Comparison of ENCODE assay signal across 1 cellular context in the genomic region with DNA sequence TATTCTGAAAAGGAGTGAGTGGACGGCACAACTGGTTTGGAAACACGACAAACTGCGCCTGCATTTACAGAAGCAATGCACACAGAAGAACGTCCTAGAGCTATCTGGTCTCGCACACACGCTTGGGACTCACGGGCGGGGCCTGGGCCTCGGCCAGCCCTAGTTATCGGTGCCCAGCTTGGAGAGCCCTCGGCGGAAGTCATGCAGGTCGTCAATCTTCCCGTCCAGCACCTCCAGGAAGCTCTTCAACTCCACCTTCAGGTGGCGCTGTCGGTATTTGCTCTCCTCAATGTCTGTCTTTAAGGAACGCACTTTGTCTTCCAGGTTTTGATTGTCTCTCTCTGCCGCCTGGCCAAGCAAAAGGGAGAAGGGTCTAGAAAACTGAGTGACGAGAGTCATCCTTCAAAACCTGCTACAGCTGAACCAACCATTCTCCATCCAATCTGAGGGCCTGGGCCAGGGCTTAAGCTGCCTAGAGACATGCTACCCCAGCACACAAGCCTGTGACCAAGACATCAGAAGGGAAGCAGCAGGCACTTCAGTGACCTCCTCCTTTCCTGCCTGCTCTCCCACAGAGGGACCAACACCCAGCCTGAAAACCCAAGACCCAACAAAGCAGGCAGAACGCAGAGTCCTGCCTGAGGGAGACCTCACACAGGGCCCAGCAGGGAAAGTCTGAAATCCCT.
A peak's percentile ranks its signal among the peaks of the same experiment; 100 is the strongest.
TF ChIP-seq lines count a peak whose summit lies in the region.

No MANE protein-coding gene starts in this region.

TF ChIP-seq in K562, 482 proteins besides CTCF, POLR2A, EP300 and RAD21 (continued from another document and continues in another):
- TF ChIP-seq, protein P1, sequence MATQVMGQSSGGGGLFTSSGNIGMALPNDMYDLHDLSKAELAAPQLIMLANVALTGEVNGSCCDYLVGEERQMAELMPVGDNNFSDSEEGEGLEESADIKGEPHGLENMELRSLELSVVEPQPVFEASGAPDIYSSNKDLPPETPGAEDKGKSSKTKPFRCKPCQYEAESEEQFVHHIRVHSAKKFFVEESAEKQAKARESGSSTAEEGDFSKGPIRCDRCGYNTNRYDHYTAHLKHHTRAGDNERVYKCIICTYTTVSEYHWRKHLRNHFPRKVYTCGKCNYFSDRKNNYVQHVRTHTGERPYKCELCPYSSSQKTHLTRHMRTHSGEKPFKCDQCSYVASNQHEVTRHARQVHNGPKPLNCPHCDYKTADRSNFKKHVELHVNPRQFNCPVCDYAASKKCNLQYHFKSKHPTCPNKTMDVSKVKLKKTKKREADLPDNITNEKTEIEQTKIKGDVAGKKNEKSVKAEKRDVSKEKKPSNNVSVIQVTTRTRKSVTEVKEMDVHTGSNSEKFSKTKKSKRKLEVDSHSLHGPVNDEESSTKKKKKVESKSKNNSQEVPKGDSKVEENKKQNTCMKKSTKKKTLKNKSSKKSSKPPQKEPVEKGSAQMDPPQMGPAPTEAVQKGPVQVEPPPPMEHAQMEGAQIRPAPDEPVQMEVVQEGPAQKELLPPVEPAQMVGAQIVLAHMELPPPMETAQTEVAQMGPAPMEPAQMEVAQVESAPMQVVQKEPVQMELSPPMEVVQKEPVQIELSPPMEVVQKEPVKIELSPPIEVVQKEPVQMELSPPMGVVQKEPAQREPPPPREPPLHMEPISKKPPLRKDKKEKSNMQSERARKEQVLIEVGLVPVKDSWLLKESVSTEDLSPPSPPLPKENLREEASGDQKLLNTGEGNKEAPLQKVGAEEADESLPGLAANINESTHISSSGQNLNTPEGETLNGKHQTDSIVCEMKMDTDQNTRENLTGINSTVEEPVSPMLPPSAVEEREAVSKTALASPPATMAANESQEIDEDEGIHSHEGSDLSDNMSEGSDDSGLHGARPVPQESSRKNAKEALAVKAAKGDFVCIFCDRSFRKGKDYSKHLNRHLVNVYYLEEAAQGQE (CRISPR knock-in tag; IDR thresholded peaks at IDR 0.05; ENCODE audit: low read depth): no peak
- TF ChIP-seq, protein P2, sequence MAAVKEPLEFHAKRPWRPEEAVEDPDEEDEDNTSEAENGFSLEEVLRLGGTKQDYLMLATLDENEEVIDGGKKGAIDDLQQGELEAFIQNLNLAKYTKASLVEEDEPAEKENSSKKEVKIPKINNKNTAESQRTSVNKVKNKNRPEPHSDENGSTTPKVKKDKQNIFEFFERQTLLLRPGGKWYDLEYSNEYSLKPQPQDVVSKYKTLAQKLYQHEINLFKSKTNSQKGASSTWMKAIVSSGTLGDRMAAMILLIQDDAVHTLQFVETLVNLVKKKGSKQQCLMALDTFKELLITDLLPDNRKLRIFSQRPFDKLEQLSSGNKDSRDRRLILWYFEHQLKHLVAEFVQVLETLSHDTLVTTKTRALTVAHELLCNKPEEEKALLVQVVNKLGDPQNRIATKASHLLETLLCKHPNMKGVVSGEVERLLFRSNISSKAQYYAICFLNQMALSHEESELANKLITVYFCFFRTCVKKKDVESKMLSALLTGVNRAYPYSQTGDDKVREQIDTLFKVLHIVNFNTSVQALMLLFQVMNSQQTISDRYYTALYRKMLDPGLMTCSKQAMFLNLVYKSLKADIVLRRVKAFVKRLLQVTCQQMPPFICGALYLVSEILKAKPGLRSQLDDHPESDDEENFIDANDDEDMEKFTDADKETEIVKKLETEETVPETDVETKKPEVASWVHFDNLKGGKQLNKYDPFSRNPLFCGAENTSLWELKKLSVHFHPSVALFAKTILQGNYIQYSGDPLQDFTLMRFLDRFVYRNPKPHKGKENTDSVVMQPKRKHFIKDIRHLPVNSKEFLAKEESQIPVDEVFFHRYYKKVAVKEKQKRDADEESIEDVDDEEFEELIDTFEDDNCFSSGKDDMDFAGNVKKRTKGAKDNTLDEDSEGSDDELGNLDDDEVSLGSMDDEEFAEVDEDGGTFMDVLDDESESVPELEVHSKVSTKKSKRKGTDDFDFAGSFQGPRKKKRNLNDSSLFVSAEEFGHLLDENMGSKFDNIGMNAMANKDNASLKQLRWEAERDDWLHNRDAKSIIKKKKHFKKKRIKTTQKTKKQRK (IDR thresholded peaks at IDR 0.05; ENCODE audit: borderline replicate concordance, low read depth, low read length): no peak
- no peak for TF ChIP-seq OTX1 (CRISPR knock-in tag; IDR thresholded peaks at IDR 0.05)
- no peak for TF ChIP-seq ZNF77 (CRISPR knock-in tag; IDR thresholded peaks at IDR 0.05)
- no peak for TF ChIP-seq U2AF2 (optimal IDR thresholded peaks at IDR 0.05; ENCODE audit: low read depth, low read length)
- TF ChIP-seq KLF1 (tag; IDR thresholded peaks at IDR 0.05): 0 out of 2 replicates have a peak, but pooled peaks have one; percentile 54
- TF ChIP-seq ZNF354B (CRISPR knock-in tag; IDR thresholded peaks at IDR 0.05): no peak
- peak; percentile 54 to 67; a peak in 3 of 4 replicates for TF ChIP-seq NRF1 (conservative IDR thresholded peaks at IDR 0.05 in 1 of 2, IDR thresholded peaks at IDR 0.05 in 1 of 2)
- TF ChIP-seq, protein P3, sequence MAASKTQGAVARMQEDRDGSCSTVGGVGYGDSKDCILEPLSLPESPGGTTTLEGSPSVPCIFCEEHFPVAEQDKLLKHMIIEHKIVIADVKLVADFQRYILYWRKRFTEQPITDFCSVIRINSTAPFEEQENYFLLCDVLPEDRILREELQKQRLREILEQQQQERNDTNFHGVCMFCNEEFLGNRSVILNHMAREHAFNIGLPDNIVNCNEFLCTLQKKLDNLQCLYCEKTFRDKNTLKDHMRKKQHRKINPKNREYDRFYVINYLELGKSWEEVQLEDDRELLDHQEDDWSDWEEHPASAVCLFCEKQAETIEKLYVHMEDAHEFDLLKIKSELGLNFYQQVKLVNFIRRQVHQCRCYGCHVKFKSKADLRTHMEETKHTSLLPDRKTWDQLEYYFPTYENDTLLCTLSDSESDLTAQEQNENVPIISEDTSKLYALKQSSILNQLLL (CRISPR knock-in tag; IDR thresholded peaks at IDR 0.05; ENCODE audit: borderline replicate concordance): no peak
- peak; percentile 27 to 86; a peak in 1 of 4 replicates for TF ChIP-seq ARNT (IDR thresholded peaks at IDR 0.05)
- TF ChIP-seq ZNF23 (CRISPR knock-in tag; IDR thresholded peaks at IDR 0.05): no peak
- TF ChIP-seq ASH1L (IDR thresholded peaks at IDR 0.05; ENCODE audit: borderline replicate concordance, low read depth, partially characterized antibody): no peak
- peak; percentile 79 for TF ChIP-seq SMC3 (conservative IDR thresholded peaks at IDR 0.05; ENCODE audit: insufficient read depth, low read depth, low read length)
- TF ChIP-seq FOS (IDR thresholded peaks at IDR 0.05; ENCODE audit: extremely low read depth, insufficient read length): no peak
- no peak; the same call in 1 of the 2 replicates for TF ChIP-seq RB1 (IDR thresholded peaks at IDR 0.05; ENCODE audit: low read depth)
- TF ChIP-seq MAFF (IDR thresholded peaks at IDR 0.05; ENCODE audit: low read length): no peak
- no peak for TF ChIP-seq DIDO1 (tag; IDR thresholded peaks at IDR 0.05; ENCODE audit: low read depth)
- TF ChIP-seq ZNF644 (tag; IDR thresholded peaks at IDR 0.05; ENCODE audit: low read depth): no peak
- no peak for TF ChIP-seq PTBP1 (IDR thresholded peaks at IDR 0.05; ENCODE audit: low read depth, low read length)
- TF ChIP-seq NELFE (IDR thresholded peaks at IDR 0.05; ENCODE audit: insufficient read depth, insufficient read length): no peak
- TF ChIP-seq, protein P4, sequence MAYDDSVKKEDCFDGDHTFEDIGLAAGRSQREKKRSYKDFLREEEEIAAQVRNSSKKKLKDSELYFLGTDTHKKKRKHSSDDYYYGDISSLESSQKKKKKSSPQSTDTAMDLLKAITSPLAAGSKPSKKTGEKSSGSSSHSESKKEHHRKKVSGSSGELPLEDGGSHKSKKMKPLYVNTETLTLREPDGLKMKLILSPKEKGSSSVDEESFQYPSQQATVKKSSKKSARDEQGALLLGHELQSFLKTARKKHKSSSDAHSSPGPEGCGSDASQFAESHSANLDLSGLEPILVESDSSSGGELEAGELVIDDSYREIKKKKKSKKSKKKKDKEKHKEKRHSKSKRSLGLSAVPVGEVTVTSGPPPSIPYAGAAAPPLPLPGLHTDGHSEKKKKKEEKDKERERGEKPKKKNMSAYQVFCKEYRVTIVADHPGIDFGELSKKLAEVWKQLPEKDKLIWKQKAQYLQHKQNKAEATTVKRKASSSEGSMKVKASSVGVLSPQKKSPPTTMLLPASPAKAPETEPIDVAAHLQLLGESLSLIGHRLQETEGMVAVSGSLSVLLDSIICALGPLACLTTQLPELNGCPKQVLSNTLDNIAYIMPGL (CRISPR knock-in tag; IDR thresholded peaks at IDR 0.05): no peak
- peak; percentile 48; the same call in 1 of the 2 replicates for TF ChIP-seq ARID2 (IDR thresholded peaks at IDR 0.05)
- peak; percentile 98 for TF ChIP-seq CXXC5 (CRISPR knock-in tag; IDR thresholded peaks at IDR 0.05)
- TF ChIP-seq, protein P5, sequence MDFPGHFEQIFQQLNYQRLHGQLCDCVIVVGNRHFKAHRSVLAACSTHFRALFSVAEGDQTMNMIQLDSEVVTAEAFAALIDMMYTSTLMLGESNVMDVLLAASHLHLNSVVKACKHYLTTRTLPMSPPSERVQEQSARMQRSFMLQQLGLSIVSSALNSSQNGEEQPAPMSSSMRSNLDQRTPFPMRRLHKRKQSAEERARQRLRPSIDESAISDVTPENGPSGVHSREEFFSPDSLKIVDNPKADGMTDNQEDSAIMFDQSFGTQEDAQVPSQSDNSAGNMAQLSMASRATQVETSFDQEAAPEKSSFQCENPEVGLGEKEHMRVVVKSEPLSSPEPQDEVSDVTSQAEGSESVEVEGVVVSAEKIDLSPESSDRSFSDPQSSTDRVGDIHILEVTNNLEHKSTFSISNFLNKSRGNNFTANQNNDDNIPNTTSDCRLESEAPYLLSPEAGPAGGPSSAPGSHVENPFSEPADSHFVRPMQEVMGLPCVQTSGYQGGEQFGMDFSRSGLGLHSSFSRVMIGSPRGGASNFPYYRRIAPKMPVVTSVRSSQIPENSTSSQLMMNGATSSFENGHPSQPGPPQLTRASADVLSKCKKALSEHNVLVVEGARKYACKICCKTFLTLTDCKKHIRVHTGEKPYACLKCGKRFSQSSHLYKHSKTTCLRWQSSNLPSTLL (IDR thresholded peaks at IDR 0.05): no peak
- TF ChIP-seq ZNF24 (IDR thresholded peaks at IDR 0.05): peak; percentile 81
- TF ChIP-seq, protein P6, sequence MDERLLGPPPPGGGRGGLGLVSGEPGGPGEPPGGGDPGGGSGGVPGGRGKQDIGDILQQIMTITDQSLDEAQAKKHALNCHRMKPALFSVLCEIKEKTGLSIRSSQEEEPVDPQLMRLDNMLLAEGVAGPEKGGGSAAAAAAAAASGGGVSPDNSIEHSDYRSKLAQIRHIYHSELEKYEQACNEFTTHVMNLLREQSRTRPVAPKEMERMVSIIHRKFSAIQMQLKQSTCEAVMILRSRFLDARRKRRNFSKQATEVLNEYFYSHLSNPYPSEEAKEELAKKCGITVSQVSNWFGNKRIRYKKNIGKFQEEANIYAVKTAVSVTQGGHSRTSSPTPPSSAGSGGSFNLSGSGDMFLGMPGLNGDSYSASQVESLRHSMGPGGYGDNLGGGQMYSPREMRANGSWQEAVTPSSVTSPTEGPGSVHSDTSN (CRISPR knock-in tag; IDR thresholded peaks at IDR 0.05; ENCODE audit: low read depth): peak; percentile 73
- TF ChIP-seq, protein P6 (tag; conservative IDR thresholded peaks at IDR 0.05; ENCODE audit: low read depth): peak; percentile 99
- TF ChIP-seq MTA1 (IDR thresholded peaks at IDR 0.05; ENCODE audit: borderline replicate concordance): no peak
- TF ChIP-seq ZNF785 (CRISPR knock-in tag; IDR thresholded peaks at IDR 0.05): no peak
- TF ChIP-seq BACH1 (tag; IDR thresholded peaks at IDR 0.05): no peak
- peak; percentile 86 for TF ChIP-seq PHB2 (IDR thresholded peaks at IDR 0.05; ENCODE audit: low read depth)
- peak; percentile 33 to 57; a peak in 2 of 4 replicates for TF ChIP-seq FOXK2 (conservative IDR thresholded peaks at IDR 0.05 in 1 of 2, IDR thresholded peaks at IDR 0.05 in 1 of 2; ENCODE audit: low read depth in 2 of 2)
- TF ChIP-seq ZNF561 (CRISPR knock-in tag; conservative IDR thresholded peaks at IDR 0.05): no peak
- TF ChIP-seq ZSCAN29 (IDR thresholded peaks at IDR 0.05): no peak
- no peak for TF ChIP-seq ZNF589 (CRISPR knock-in tag; IDR thresholded peaks at IDR 0.05; ENCODE audit: low read depth)
- peak; percentile 58 for TF ChIP-seq EP400 (IDR thresholded peaks at IDR 0.05)
- TF ChIP-seq, protein P7, sequence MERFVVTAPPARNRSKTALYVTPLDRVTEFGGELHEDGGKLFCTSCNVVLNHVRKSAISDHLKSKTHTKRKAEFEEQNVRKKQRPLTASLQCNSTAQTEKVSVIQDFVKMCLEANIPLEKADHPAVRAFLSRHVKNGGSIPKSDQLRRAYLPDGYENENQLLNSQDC (CRISPR knock-in tag; IDR thresholded peaks at IDR 0.05): no peak
- TF ChIP-seq ETV6 (IDR thresholded peaks at IDR 0.05; ENCODE audit: borderline replicate concordance in 1 of 2, low read depth in 2 of 2, low read length in 1 of 2): peak in 1 of 2 experiments; percentile 57; a peak in 1 of 4 replicates
- no peak for TF ChIP-seq ETV6 (CRISPR knock-in tag; IDR thresholded peaks at IDR 0.05; ENCODE audit: borderline replicate concordance)
- peak; percentile 21; the same call in 1 of the 2 replicates for TF ChIP-seq SIN3B (IDR thresholded peaks at IDR 0.05; ENCODE audit: low read depth)
- TF ChIP-seq ZNF707 (CRISPR knock-in tag; conservative IDR thresholded peaks at IDR 0.05): no peak
- TF ChIP-seq PTRF (tag; IDR thresholded peaks at IDR 0.05): no peak
- peak; percentile 52 for TF ChIP-seq PHF20 (IDR thresholded peaks at IDR 0.05; ENCODE audit: partially characterized antibody)
- TF ChIP-seq ILK (tag; IDR thresholded peaks at IDR 0.05; ENCODE audit: borderline replicate concordance, low read depth): no peak
- TF ChIP-seq, protein P8, sequence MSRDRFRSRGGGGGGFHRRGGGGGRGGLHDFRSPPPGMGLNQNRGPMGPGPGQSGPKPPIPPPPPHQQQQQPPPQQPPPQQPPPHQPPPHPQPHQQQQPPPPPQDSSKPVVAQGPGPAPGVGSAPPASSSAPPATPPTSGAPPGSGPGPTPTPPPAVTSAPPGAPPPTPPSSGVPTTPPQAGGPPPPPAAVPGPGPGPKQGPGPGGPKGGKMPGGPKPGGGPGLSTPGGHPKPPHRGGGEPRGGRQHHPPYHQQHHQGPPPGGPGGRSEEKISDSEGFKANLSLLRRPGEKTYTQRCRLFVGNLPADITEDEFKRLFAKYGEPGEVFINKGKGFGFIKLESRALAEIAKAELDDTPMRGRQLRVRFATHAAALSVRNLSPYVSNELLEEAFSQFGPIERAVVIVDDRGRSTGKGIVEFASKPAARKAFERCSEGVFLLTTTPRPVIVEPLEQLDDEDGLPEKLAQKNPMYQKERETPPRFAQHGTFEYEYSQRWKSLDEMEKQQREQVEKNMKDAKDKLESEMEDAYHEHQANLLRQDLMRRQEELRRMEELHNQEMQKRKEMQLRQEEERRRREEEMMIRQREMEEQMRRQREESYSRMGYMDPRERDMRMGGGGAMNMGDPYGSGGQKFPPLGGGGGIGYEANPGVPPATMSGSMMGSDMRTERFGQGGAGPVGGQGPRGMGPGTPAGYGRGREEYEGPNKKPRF (IDR thresholded peaks at IDR 0.05; ENCODE audit: low read depth, low read length): no peak
- TF ChIP-seq NONO (IDR thresholded peaks at IDR 0.05; ENCODE audit: low read depth in 2 of 2, low read length in 1 of 2): no peak; a peak in 1 of 4 replicates
- no peak for TF ChIP-seq EWSR1 (IDR thresholded peaks at IDR 0.05; ENCODE audit: borderline replicate concordance, low read depth, partially characterized antibody)
- TF ChIP-seq TAF15 (IDR thresholded peaks at IDR 0.05; ENCODE audit: low read depth, low read length): no peak
